Comparison of ENCODE assay signal across 11 cellular contexts in the genomic region with DNA sequence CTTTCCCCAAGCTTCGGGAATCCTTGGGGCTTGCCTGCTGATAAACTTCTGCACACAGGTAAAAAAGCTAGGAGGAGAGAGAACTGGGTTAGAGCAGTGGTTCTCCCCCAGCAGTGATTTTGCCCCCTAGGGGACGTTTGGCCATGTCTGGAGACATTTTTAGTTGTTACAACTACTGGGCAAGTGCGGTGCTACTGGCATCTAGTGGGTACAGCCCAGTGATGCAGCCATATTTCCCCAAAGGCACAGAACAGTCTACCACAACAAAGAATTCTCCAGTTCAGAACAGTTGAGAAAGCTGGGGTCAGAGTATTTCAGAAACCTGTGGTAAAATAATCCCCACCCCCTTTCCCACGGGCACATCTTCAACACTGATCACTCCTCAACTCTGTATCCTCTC. TPM values are rescaled to one million over a fixed set of nuclear protein-coding genes. Genes with fewer than 3 reads are reported as not detected.
A peak's percentile ranks its signal among the peaks of the same experiment; 100 is the strongest.
DNase-seq lines count a peak whose midpoint lies in the region; ATAC-seq, FAIRE-seq and TF ChIP-seq lines count a peak whose summit lies in the region.
"Had no signal": no experiment of that assay in that cellular context is flagged by ENCODE, and none has a peak within 500 bp of the region (broad histone marks: within the 10 kb centered on the region; RNA-seq: fewer than 3 reads in every experiment).

No MANE protein-coding gene starts in this region.

- H3K4me1 Mint-ChIP-seq in Caco-2 (ENCODE audit: low read depth, unreplicated experiment), result peaks cover 11% of the 10 kb centered on the region
- peaks cover 50% of the 10 kb centered on the region for H3K4me1 Mint-ChIP-seq in activated CD4-positive, alpha-beta T cell treated with anti-CD3 and anti-CD28 coated beads, Interleukin-2, amount 10 ng/mL, durations not matched to agents 7 days and 5 days

- no peak overlapping the region for H3K4me3 Mint-ChIP-seq in Caco-2 (ENCODE audit: unreplicated experiment)
- H3K4me3 Mint-ChIP-seq in activated CD4-positive, alpha-beta T cell treated with anti-CD3 and anti-CD28 coated beads, Interleukin-2, amount 10 ng/mL, durations not matched to agents 7 days and 5 days, result peak overlapping the region; percentile 59

- H3K27me3 ChIP-seq in Caco-2 (replicated peaks; ENCODE audit: control insufficient read depth, insufficient read depth, low read length), result no peaks in the 10 kb centered on the region
- H3K27me3 ChIP-seq in keratinocyte (ENCODE audit: control insufficient read depth, extremely low read depth, insufficient read depth, low read length), result no peaks in the 10 kb centered on the region

- no peak overlapping the region for H3K9ac ChIP-seq in keratinocyte (ENCODE audit: control insufficient read depth, extremely low read depth, insufficient read depth, low read length)

- H3K4me2 ChIP-seq in keratinocyte (ENCODE audit: control insufficient read depth, extremely low read depth, insufficient read depth, low read depth, low read length), result no peak overlapping the region

- peaks cover 63% of the 10 kb centered on the region for H3K36me3 Mint-ChIP-seq in Caco-2 (ENCODE audit: insufficient read depth, unreplicated experiment)
- H3K36me3 Mint-ChIP-seq in activated CD4-positive, alpha-beta T cell treated with anti-CD3 and anti-CD28 coated beads, Interleukin-2, amount 10 ng/mL, durations not matched to agents 7 days and 5 days (ENCODE audit: low read depth), result peaks cover 55% of the 10 kb centered on the region

- dilution Hi-C loops in keratinocyte (cut with MboI; ENCODE audit: extremely low pct_ligation_motif_present, low sequenced_read_pairs), result no loop called here

- H3K4me1 ChIP-seq in Caco-2 (no peaks in the 10 kb centered on the region), keratinocyte (ENCODE audit: control insufficient read depth, extremely low read depth, insufficient read depth, low read length) (no peaks in the 10 kb centered on the region)

- H3K36me3 ChIP-seq in Caco-2 (ENCODE audit: control insufficient read depth, insufficient read depth, low read length) (peaks cover 9% of the 10 kb centered on the region), keratinocyte (ENCODE audit: control insufficient read depth in 2 of 2, extremely low read depth in 1 of 2, insufficient read depth in 2 of 2, low read length in 2 of 2) (peaks cover 11 to 12% of the 10 kb centered on the region in 2 experiments)

- no peaks in the 10 kb centered on the region for H3K9me3 ChIP-seq in Caco-2
- H3K9me3 ChIP-seq in keratinocyte (ENCODE audit: control insufficient read depth, low read depth, low read length), result no peaks in the 10 kb centered on the region
- H3K9me3 ChIP-seq: lower lobe of right lung had no signal

- no peaks in the 10 kb centered on the region for H3K27me3 Mint-ChIP-seq in Caco-2 (ENCODE audit: insufficient read depth, unreplicated experiment)
- H3K27me3 Mint-ChIP-seq in activated CD4-positive, alpha-beta T cell treated with anti-CD3 and anti-CD28 coated beads, Interleukin-2, amount 10 ng/mL, durations not matched to agents 7 days and 5 days, result peaks cover 13% of the 10 kb centered on the region

- no peaks in the 10 kb centered on the region for H3K79me2 ChIP-seq in keratinocyte (ENCODE audit: control insufficient read depth, insufficient read depth, low read length)

- H4K20me1 ChIP-seq in keratinocyte (ENCODE audit: control insufficient read depth, extremely low read depth, insufficient read depth, low read length), result no peaks in the 10 kb centered on the region

- no peak for FAIRE-seq in keratinocyte (lab: Jason Lieb, UNC)

- TF ChIP-seq CTCF in Caco-2 (IDR thresholded peaks at IDR 0.05; ENCODE audit: insufficient read depth in 1 of 2, low read depth in 1 of 2, low read length in 1 of 2, severe bottlenecking in 1 of 2, unreplicated experiment in 1 of 2), result peak; percentile 16 to 23
- peak in 2 of 3 experiments; percentile 23 to 32 for TF ChIP-seq CTCF in keratinocyte (optimal IDR thresholded peaks at IDR 0.05 in 1 of 3, IDR thresholded peaks at IDR 0.05 in 1 of 3, conservative IDR thresholded peaks at IDR 0.05 in 1 of 3; ENCODE audit: extremely low read depth in 1 of 3, insufficient read depth in 2 of 3, low read length in 3 of 3)

- H3K9me1 ChIP-seq in keratinocyte (ENCODE audit: control insufficient read depth, extremely low read depth, insufficient read depth, low read length), result no peaks in the 10 kb centered on the region

- H2AFZ ChIP-seq in keratinocyte (ENCODE audit: control insufficient read depth, low read length), result no peak overlapping the region

- DNase-seq in Caco-2 (peak in 1 of 2 experiments; percentile 20), HT1080 (ENCODE audit: low read depth) (peak; percentile 44), keratinocyte (ENCODE audit: low read depth, low spot score) (no peak), ureter (ENCODE audit: low spot score) (no peak), AG08396 (ENCODE audit: low spot score) (no peak), NOMO-1 treated with DMSO at 0.1 percent for 48 hours (lab: John Stamatoyannopoulos, UW; ENCODE audit: unreplicated experiment) (no peak)
- peak; percentile 61 for DNase-seq in activated CD4-positive, alpha-beta T cell treated with anti-CD3 and anti-CD28 coated beads, Interleukin-2, amount 10 ng/mL, durations not matched to agents 7 days and 5 days
- DNase-seq: amniotic stem cell, lower lobe of right lung, NCI-H2081 treated with DMSO at 0.1 percent for 48 hours had no signal

- no peak overlapping the region for H3K27ac ChIP-seq in keratinocyte (ENCODE audit: control insufficient read depth, insufficient read depth, low read length)
- H3K27ac ChIP-seq: lower lobe of right lung had no signal

- H3K9me3 Mint-ChIP-seq in Caco-2 (ENCODE audit: unreplicated experiment), result no peaks in the 10 kb centered on the region
- H3K9me3 Mint-ChIP-seq in activated CD4-positive, alpha-beta T cell treated with anti-CD3 and anti-CD28 coated beads, Interleukin-2, amount 10 ng/mL, durations not matched to agents 7 days and 5 days, result peaks cover 2% of the 10 kb centered on the region

- ATAC-seq in GM21619 (IDR thresholded peaks at IDR 0.05; ENCODE audit: unreplicated experiment), result no peak
- ATAC-seq: lower lobe of right lung had no signal

- CTCF ChIA-PET in Caco-2 (lab: Charles Lee), result no interaction called here
- CTCF ChIA-PET in activated CD4-positive, alpha-beta T cell treated with anti-CD3 and anti-CD28 coated beads, Interleukin-2, amount 10 ng/mL, durations not matched to agents 7 days and 5 days (lab: Charles Lee), result interaction anchor here (0.6 kb wide), 1 partner anchor 31 kb away, joined by 3 read pairs; no protein-coding TSS in a partner anchor

- POLR2A ChIA-PET in Caco-2 (lab: Charles Lee), result no interaction called here
- POLR2A ChIA-PET in activated CD4-positive, alpha-beta T cell treated with anti-CD3 and anti-CD28 coated beads, Interleukin-2, amount 10 ng/mL, durations not matched to agents 7 days and 5 days (lab: Charles Lee), result no interaction called here

- no peak overlapping the region for H3K27ac Mint-ChIP-seq in Caco-2 (ENCODE audit: unreplicated experiment)
- peak overlapping the region; percentile 58 for H3K27ac Mint-ChIP-seq in activated CD4-positive, alpha-beta T cell treated with anti-CD3 and anti-CD28 coated beads, Interleukin-2, amount 10 ng/mL, durations not matched to agents 7 days and 5 days

- BruUV-seq in Caco-2 (replicated peaks; lab: Mats Ljungman, UMichigan), result no TSS peak

- intact Hi-C loops in Caco-2 (cut with micrococcal nuclease; ENCODE audit: unreplicated experiment), result no loop called here

- H3K4me3 ChIP-seq in Caco-2 (ENCODE audit: low read depth, low read length) (no peak overlapping the region), keratinocyte (ENCODE audit: control insufficient read depth in 2 of 3, extremely low read depth in 1 of 3, insufficient read depth in 2 of 3, low read depth in 1 of 3, low read length in 3 of 3) (no peak overlapping the region)
- H3K4me3 ChIP-seq: lower lobe of right lung had no signal

RNA-seq across cellular contexts. Expression of a gene that starts 41.3 kb away (rescaled TPM):
- total RNA-seq in Caco-2 (2022) (not detected in 2 replicates), ureter (not detected)
- not detected in 2 replicates for total RNA-seq in HT1080 (2014; rRNA removed; shearing (Covaris generic))
- polyA plus RNA-seq in HT1080 (2015; cell fraction: cytosol; rRNA removed), result not detected in 2 replicates
- not detected in 2 replicates for polyA plus RNA-seq in HT1080 (2015; cell fraction: nucleus; rRNA removed)
- not detected for total RNA-seq in activated CD4-positive, alpha-beta T cell treated with anti-CD3 and anti-CD28 coated beads, Interleukin-2, amount 10 ng/mL, durations not matched to agents 7 days and 5 days
- not detected in 3 replicates for polyA plus RNA-seq in keratinocyte
- polyA plus RNA-seq in keratinocyte (2011; ENCODE audit: low read depth), result not detected
- not detected in 2 replicates for polyA plus RNA-seq in keratinocyte (2011; cell fraction: cytosol; rRNA removed)
- 0.18 TPM in 1 of 2 replicates, not detected in the other for polyA plus RNA-seq in keratinocyte (2011; cell fraction: nucleus; rRNA removed)
- polyA plus RNA-seq in keratinocyte (2012; ENCODE audit: low replicate concordance), result not detected in 2 replicates
- not detected in 3 replicates for polyA minus RNA-seq in keratinocyte
- polyA minus RNA-seq in keratinocyte (2011; cell fraction: cytosol; rRNA and poly(A)+ RNA removed), result not detected
- polyA minus RNA-seq in keratinocyte (2011; cell fraction: nucleus; rRNA and poly(A)+ RNA removed), result not detected in 2 replicates

Comparison
In these comparisons a context has a peak if more than half of its experiments do, and no peak if none do; other contexts are left out.
1. DNase-seq: peak in HT1080 (single experiment) and activated CD4-positive, alpha-beta T cell treated with anti-CD3 and anti-CD28 coated beads, Interleukin-2, amount 10 ng/mL, durations not matched to agents 7 days and 5 days (single experiment); none in keratinocyte (single experiment), ureter (single experiment), AG08396 (single experiment) and NOMO-1 treated with DMSO at 0.1 percent for 48 hours (single experiment).